ENCODE assay signal across 33 cellular contexts in the genomic region with DNA sequence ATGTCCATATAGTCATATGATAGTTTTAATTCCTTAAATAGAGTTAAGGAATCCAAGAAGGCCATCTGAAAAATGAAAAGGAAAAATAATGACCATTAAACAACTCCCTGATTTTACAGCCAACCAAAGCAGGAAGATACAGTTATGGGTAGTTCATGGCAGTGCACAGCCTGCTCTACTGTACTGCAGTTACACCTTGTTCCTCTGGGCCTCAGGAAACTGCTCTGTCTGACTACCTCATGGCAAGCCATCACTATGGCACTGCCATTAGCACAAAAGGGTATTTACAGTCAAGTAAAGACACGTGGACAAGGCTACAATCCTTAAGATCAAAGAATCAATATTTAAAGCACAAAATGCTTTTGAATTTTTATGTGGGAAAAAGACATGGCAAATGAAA.
"Had no signal": no experiment of that assay in that cellular context is flagged by ENCODE, and none has a peak within 500 bp of the region (broad histone marks: within the 10 kb centered on the region; RNA-seq: fewer than 3 reads in every experiment).

No MANE protein-coding gene starts in this region.

- H3K4me1 Mint-ChIP-seq: activated B cell treated with CpG ODN at 0.5 μM for 24 hours; central memory CD8-positive, alpha-beta T cell; endodermal cell had no signal

- H3K4me3 Mint-ChIP-seq: activated B cell treated with CpG ODN at 0.5 μM for 24 hours; activated CD8-positive, alpha-beta T cell treated with anti-CD3 and anti-CD28 coated beads for 36 hours; activated naive CD8-positive, alpha-beta T cell; activated T-cell treated with anti-CD3 and anti-CD28 coated beads, Interleukin-2, amount 50 U/mL, for 4 hours; activated T-helper 17 cell treated with anti-CD3 and anti-CD28 coated beads, Interleukin-2, amount 50 U/mL, for 72 hours; central memory CD8-positive, alpha-beta T cell; dendritic cell treated with granulocyte-macrophage colony-stimulating factor and Interleukin-4, amounts not matched to agents 40 ng/mL and 50 ng/mL, for 4 days; endodermal cell; T-helper 17 cell; T-helper 2 cell treated with Interferon-gamma antibody and Interleukin-4, amounts not matched to agents 5 μg/mL and 100 μg/mL, for 36 hours had no signal

- DNase-seq: activated B cell treated with CpG ODN at 0.5 μM for 24 hours; activated CD4-positive, alpha-beta T cell treated with anti-CD3 and anti-CD28 coated beads for 48 hours; activated CD4-positive, alpha-beta T cell treated with anti-CD3 and anti-CD28 coated beads, Interleukin-2, amount 50 U/mL, for 1 hour; activated CD4-positive, alpha-beta T cell treated with anti-CD3 and anti-CD28 coated beads, Interleukin-2, amount 50 U/mL, for 48 hours; activated CD8-positive, alpha-beta memory T cell treated with anti-CD3 and anti-CD28 coated beads for 24 hours; activated CD8-positive, alpha-beta T cell treated with anti-CD3 and anti-CD28 coated beads for 36 hours; activated effector memory CD4-positive, alpha-beta T cell treated with Interleukin-2 at 50 U/mL for 16 hours; activated gamma-delta T cell treated with Interleukin-2 at 50 U/mL for 16 hours; activated naive CD4-positive, alpha-beta T cell treated with anti-CD3 and anti-CD28 coated beads, Interleukin-2, amount 50 U/mL, for 16 hours; activated naive CD4-positive, alpha-beta T cell treated with Interleukin-2 at 50 U/mL for 16 hours; activated T-cell treated with anti-CD3 and anti-CD28 coated beads, Interleukin-2, amount 50 U/mL, for 4 hours; amniotic stem cell; anterior cingulate cortex; brain microvascular endothelial cell; dorsolateral prefrontal cortex; effector memory CD4-positive, alpha-beta T cell; endodermal cell; foreskin fibroblast; glutamatergic neuron; T-helper 17 cell; T1000; WERI-Rb-1 had no signal

- ATAC-seq: activated CD4-positive, CD25-positive, alpha-beta regulatory T cell treated with anti-CD3 and anti-CD28 coated beads, Interleukin-2, amount 50 U/mL, for 24 hours; activated CD8-positive, alpha-beta T cell treated with anti-CD3 and anti-CD28 coated beads for 36 hours; activated T-cell treated with anti-CD3 and anti-CD28 coated beads, Interleukin-2, amount 50 U/mL, for 4 hours; activated T-helper 17 cell treated with anti-CD3 and anti-CD28 coated beads, Interleukin-2, amount 50 U/mL, for 72 hours; esophagus mucosa; T-helper 17 cell had no signal

- H3K27ac ChIP-seq: brain microvascular endothelial cell, coronary artery, dorsolateral prefrontal cortex, WERI-Rb-1 had no signal

- FAIRE-seq: astrocyte, bronchial epithelial cell, frontal cortex had no signal

- H3K27me3 Mint-ChIP-seq: activated B cell treated with CpG ODN at 0.5 μM for 24 hours; activated CD8-positive, alpha-beta T cell treated with anti-CD3 and anti-CD28 coated beads for 36 hours; activated naive CD8-positive, alpha-beta T cell; activated T-helper 17 cell treated with anti-CD3 and anti-CD28 coated beads, Interleukin-2, amount 50 U/mL, for 72 hours; central memory CD8-positive, alpha-beta T cell; dendritic cell treated with granulocyte-macrophage colony-stimulating factor and Interleukin-4, amounts not matched to agents 40 ng/mL and 50 ng/mL, for 4 days; T-helper 17 cell had no signal

- H3K27ac Mint-ChIP-seq: activated B cell treated with CpG ODN at 0.5 μM for 24 hours; activated CD8-positive, alpha-beta T cell treated with anti-CD3 and anti-CD28 coated beads for 36 hours; activated naive CD8-positive, alpha-beta T cell; activated T-helper 17 cell treated with anti-CD3 and anti-CD28 coated beads, Interleukin-2, amount 50 U/mL, for 72 hours; dendritic cell treated with granulocyte-macrophage colony-stimulating factor and Interleukin-4, amounts not matched to agents 40 ng/mL and 50 ng/mL, for 4 days; endodermal cell; T-helper 17 cell; T-helper 2 cell treated with Interferon-gamma antibody and Interleukin-4, amounts not matched to agents 5 μg/mL and 100 μg/mL, for 36 hours had no signal

- H3K27me3 ChIP-seq: brain microvascular endothelial cell, dorsolateral prefrontal cortex had no signal

- H3K9me3 Mint-ChIP-seq: activated B cell treated with CpG ODN at 0.5 μM for 24 hours; activated CD8-positive, alpha-beta T cell treated with anti-CD3 and anti-CD28 coated beads for 36 hours; activated T-cell treated with anti-CD3 and anti-CD28 coated beads, Interleukin-2, amount 50 U/mL, for 4 hours; activated T-helper 17 cell treated with anti-CD3 and anti-CD28 coated beads, Interleukin-2, amount 50 U/mL, for 72 hours; central memory CD8-positive, alpha-beta T cell; dendritic cell treated with granulocyte-macrophage colony-stimulating factor and Interleukin-4, amounts not matched to agents 40 ng/mL and 50 ng/mL, for 4 days; endodermal cell; T-helper 2 cell treated with Interferon-gamma antibody and Interleukin-4, amounts not matched to agents 5 μg/mL and 100 μg/mL, for 36 hours had no signal

- H3K4me3 ChIP-seq: coronary artery, dorsolateral prefrontal cortex had no signal
